ENCODE assay signal across 19 cellular contexts in genomic region chr10:132701099-132701845, GRCh38.
DNase-seq lines count a peak whose midpoint lies in the region; ATAC-seq lines count a peak whose summit lies in the region.
"Had no signal": no experiment of that assay in that cellular context is flagged by ENCODE, and none has a peak within 500 bp of the region (broad histone marks: within the 10 kb centered on the region; RNA-seq: fewer than 3 reads in every experiment).

No MANE protein-coding gene starts in this region.

- DNase-seq in Ammon's horn (ENCODE audit: low spot score), result peak; percentile 0
- no peak for DNase-seq in adipocyte (ENCODE audit: low read depth)
- DNase-seq in left ventricle myocardium superior, result peak; percentile 19
- DNase-seq in NCI-H1436 treated with DMSO at 0.1 percent for 48 hours (lab: John Stamatoyannopoulos, UW), result no peak
- DNase-seq in kidney tubule cell (ENCODE audit: low spot score), result no peak
- DNase-seq: activated CD4-positive, alpha-beta T cell treated with anti-CD3 and anti-CD28 coated beads for 4 hours; cerebellar nuclear complex; foreskin keratinocyte; immature natural killer cell; NCI-H446; PC-9; T-helper 1 cell had no signal

- intact Hi-C loops in left ventricle myocardium superior (cut with micrococcal nuclease), result no loop called here

- H3K9me3 ChIP-seq in adipocyte (ENCODE audit: control insufficient read depth, low read length), result peaks cover 11% of the 10 kb centered on the region
- H3K9me3 ChIP-seq: pancreas had no signal

- ATAC-seq in left ventricle myocardium superior (no peak), GM18868 (IDR thresholded peaks at IDR 0.05; ENCODE audit: unreplicated experiment) (no peak), GM21786 (IDR thresholded peaks at IDR 0.05; ENCODE audit: unreplicated experiment) (no peak)
- ATAC-seq: foreskin keratinocyte, pancreas had no signal

- peak overlapping the region; percentile 36 for H3K27ac ChIP-seq in rectal smooth muscle tissue (ENCODE audit: low read depth, low read length)
- H3K27ac ChIP-seq: epithelial cell of prostate, foreskin keratinocyte, pancreas, PC-9, SJSA1 had no signal

- H3K4me1 ChIP-seq in adipocyte (ENCODE audit: control insufficient read depth, insufficient read depth, low read length) (peaks cover 14% of the 10 kb centered on the region), rectal smooth muscle tissue (ENCODE audit: control insufficient read depth, insufficient read depth, low read length) (peaks cover 9% of the 10 kb centered on the region)
- H3K4me1 ChIP-seq: foreskin keratinocyte, pancreas, SJSA1 had no signal

- peaks cover 11% of the 10 kb centered on the region for H3K36me3 ChIP-seq in adipocyte (ENCODE audit: control insufficient read depth, insufficient read depth, low read length, severe bottlenecking)
- peaks cover 9% of the 10 kb centered on the region for H3K36me3 ChIP-seq in rectal smooth muscle tissue (ENCODE audit: control insufficient read depth, insufficient read depth, low read length)
- H3K36me3 ChIP-seq: pancreas had no signal

- H3K27me3 ChIP-seq in adipocyte (replicated peaks; ENCODE audit: control insufficient read depth, insufficient read depth, low read length), result no peaks in the 10 kb centered on the region
- no peaks in the 10 kb centered on the region for H3K27me3 ChIP-seq in rectal smooth muscle tissue (ENCODE audit: control insufficient read depth, insufficient read depth, low read length)
- H3K27me3 ChIP-seq: foreskin keratinocyte, hepatocyte, pancreas, SJSA1 had no signal

- H3K9ac ChIP-seq in adipocyte (ENCODE audit: low read length) (peak overlapping the region; percentile 67), rectal smooth muscle tissue (ENCODE audit: low read length) (no peak overlapping the region)

- H3K4me3 ChIP-seq in adipocyte (ENCODE audit: low read length) (peak overlapping the region; percentile 54), rectal smooth muscle tissue (ENCODE audit: low read length) (no peak overlapping the region)
- H3K4me3 ChIP-seq: hepatocyte, pancreas, PC-9, SJSA1 had no signal

Comparison
In these comparisons a context has a peak if more than half of its experiments do, and no peak if none do; other contexts are left out.
1. DNase-seq: peak in Ammon's horn (single experiment) and left ventricle myocardium superior (single experiment); none in adipocyte (single experiment), NCI-H1436 treated with DMSO at 0.1 percent for 48 hours (single experiment) and kidney tubule cell (single experiment).